Comparison of ENCODE assay signal across 1 cellular context in the genomic region with DNA sequence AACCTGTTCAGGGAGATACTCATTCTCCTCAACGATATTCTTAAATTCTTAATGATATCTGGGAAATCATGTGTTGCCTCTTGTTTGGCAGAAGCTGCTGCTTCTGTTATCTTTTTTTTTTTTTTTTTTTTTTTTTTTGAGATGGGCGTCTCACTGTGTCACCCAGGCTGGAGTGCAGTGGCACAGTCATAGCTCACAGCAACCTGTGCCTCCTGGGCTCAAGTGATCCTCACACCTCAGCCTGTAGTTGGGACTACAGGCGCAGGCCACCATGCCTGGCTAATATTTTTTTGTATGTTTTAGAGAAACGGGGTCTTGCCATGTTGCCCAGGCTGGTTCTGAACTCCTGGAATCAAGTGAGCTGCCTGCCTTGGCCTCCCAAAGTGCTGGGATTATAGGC.
TF ChIP-seq lines count a peak whose summit lies in the region.

No MANE protein-coding gene starts in this region.

TF ChIP-seq in WTC11, 78 proteins besides CTCF, POLR2A, EP300 and RAD21:
- no peak for TF ChIP-seq MYBL2 (CRISPR knock-in tag; IDR thresholded peaks at IDR 0.05)
- peak; percentile 55; the same call in 1 of the 2 replicates for TF ChIP-seq ZNF121 (CRISPR knock-in tag; IDR thresholded peaks at IDR 0.05)
